Comparison of ENCODE assay signal across 12 cellular contexts in genomic region chr14:68526420-68527105, GRCh38.
DNase-seq lines count a peak whose midpoint lies in the region; ATAC-seq and TF ChIP-seq lines count a peak whose summit lies in the region.
"Had no signal": no experiment of that assay in that cellular context is flagged by ENCODE, and none has a peak within 500 bp of the region (broad histone marks: within the 10 kb centered on the region; RNA-seq: fewer than 3 reads in every experiment).

No MANE protein-coding gene starts in this region.

- no peak overlapping the region for H2BK120ac ChIP-seq in mesendoderm (ENCODE audit: low read depth, low read length)

- TF ChIP-seq CTCF in epithelial cell of esophagus (IDR thresholded peaks at IDR 0.05; ENCODE audit: insufficient read depth, low read depth, low read length, missing control alignments) (no peak), suprapubic skin (IDR thresholded peaks at IDR 0.05) (no peak)

- H2BK15ac ChIP-seq in mesendoderm (replicated peaks; ENCODE audit: low read depth): no peak overlapping the region

- H2AK5ac ChIP-seq in mesendoderm (ENCODE audit: low read length): no peak overlapping the region

- H3K27ac ChIP-seq in mesendoderm (ENCODE audit: low read depth, low read length) (no peak overlapping the region), suprapubic skin (peak overlapping the region; percentile 71)
- H3K27ac ChIP-seq: SK-N-MC had no signal

- TF ChIP-seq EP300 in suprapubic skin (IDR thresholded peaks at IDR 0.05): no peak

- no peak for TF ChIP-seq POLR2A in suprapubic skin (IDR thresholded peaks at IDR 0.05)

- no peak overlapping the region for H3K4me2 ChIP-seq in mesendoderm (ENCODE audit: low read length)

- peak; percentile 63 for DNase-seq in M059J (ENCODE audit: low read depth)
- DNase-seq in epithelial cell of esophagus (ENCODE audit: low read depth): peak; percentile 91
- DNase-seq in mesendoderm: no peak
- DNase-seq in suprapubic skin (ENCODE audit: low spot score in 2 of 2): peak in 1 of 2 donors; percentile 80
- DNase-seq in activated T-cell treated with anti-CD3 and anti-CD28 coated beads, Interleukin-2, amount 50 U/mL, for 48 hours: no peak
- DNase-seq in COLO829 (ENCODE audit: low spot score): no peak
- no peak for DNase-seq in DMS153 (lab: John Stamatoyannopoulos, UW)
- DNase-seq: CD4-positive, alpha-beta memory T cell; foreskin fibroblast; NCI-H510A had no signal

- no peak overlapping the region for H3K18ac ChIP-seq in mesendoderm (ENCODE audit: low read length)

- H3K9ac ChIP-seq in mesendoderm (ENCODE audit: low read length): no peak overlapping the region

- no peak overlapping the region for H3K4ac ChIP-seq in mesendoderm (ENCODE audit: low read depth, low read length)

- H3K4me3 ChIP-seq in epithelial cell of esophagus (ENCODE audit: low read length) (no peak overlapping the region), mesendoderm (ENCODE audit: low read length) (no peak overlapping the region), suprapubic skin (no peak overlapping the region)
- H3K4me3 ChIP-seq: SK-N-MC had no signal

- H3K36me3 ChIP-seq in mesendoderm (ENCODE audit: control insufficient read depth, insufficient read depth, low read length) (no peaks in the 10 kb centered on the region), suprapubic skin (no peaks in the 10 kb centered on the region)

- no peaks in the 10 kb centered on the region for H3K79me1 ChIP-seq in mesendoderm (ENCODE audit: low read length)

- peak overlapping the region; percentile 10 for H3K56ac ChIP-seq in mesendoderm (ENCODE audit: low read length)

- H3K4me1 ChIP-seq in mesendoderm (ENCODE audit: control insufficient read depth, low read depth, low read length): peaks cover 1% of the 10 kb centered on the region
- H3K4me1 ChIP-seq in suprapubic skin: peaks cover 65% of the 10 kb centered on the region

- no peak for ATAC-seq in HG02610 (IDR thresholded peaks at IDR 0.05; ENCODE audit: unreplicated experiment)

- no peak overlapping the region for H4K5ac ChIP-seq in mesendoderm (ENCODE audit: low read length)

- H4K8ac ChIP-seq in mesendoderm (ENCODE audit: low read depth, low read length): no peak overlapping the region

- H3K79me2 ChIP-seq in mesendoderm (ENCODE audit: control insufficient read depth, insufficient read depth, low read length): no peaks in the 10 kb centered on the region

- H3K27me3 ChIP-seq in mesendoderm (ENCODE audit: insufficient read depth, low read length, poor library complexity) (no peaks in the 10 kb centered on the region), suprapubic skin (no peaks in the 10 kb centered on the region)

- H3K9me3 ChIP-seq in suprapubic skin: no peaks in the 10 kb centered on the region

- no peak overlapping the region for H3K23ac ChIP-seq in mesendoderm (ENCODE audit: low read length)

- H2BK5ac ChIP-seq in mesendoderm (ENCODE audit: low read length): no peak overlapping the region

- WGBS in mesendoderm (ENCODE audit: extremely low coverage, insufficient coverage, low lambda C conversion rate): no CpG with 5 or more reads among the region's 14 CpGs
- 73% methylated on average over 14 of the region's 14 CpGs for WGBS in suprapubic skin

Comparison
In these comparisons a context has a peak if more than half of its experiments do, and no peak if none do; other contexts are left out.
1. DNase-seq: peak in M059J (single experiment) and epithelial cell of esophagus (single experiment); none in mesendoderm (single experiment), activated T-cell treated with anti-CD3 and anti-CD28 coated beads, Interleukin-2, amount 50 U/mL, for 48 hours (0 of 2), COLO829 (single experiment) and DMS153 (single experiment).